Comparison of ENCODE assay signal across 13 cellular contexts in genomic region chr1:234853906-234854647, GRCh38.
DNase-seq lines count a peak whose midpoint lies in the region; ATAC-seq and TF ChIP-seq lines count a peak whose summit lies in the region.
"Had no signal": no experiment of that assay in that cellular context is flagged by ENCODE, and none has a peak within 500 bp of the region (broad histone marks: within the 10 kb centered on the region; RNA-seq: fewer than 3 reads in every experiment).

No MANE protein-coding gene starts in this region.

- WGBS in upper lobe of left lung, 2 donors: 77 to 81% methylated on average over 6 of the region's 6 CpGs

- no peaks in the 10 kb centered on the region for H3K27me3 ChIP-seq in Panc1 (ENCODE audit: control insufficient read depth, insufficient read depth, low read length)
- H3K27me3 ChIP-seq in upper lobe of left lung: no peaks in the 10 kb centered on the region
- H3K27me3 ChIP-seq in MM.1S (replicated peaks; ENCODE audit: insufficient read depth, low read length): no peaks in the 10 kb centered on the region
- H3K27me3 ChIP-seq: body of pancreas had no signal

- H4K20me1 ChIP-seq in MM.1S (ENCODE audit: insufficient read depth, low read length): no peaks in the 10 kb centered on the region

- TF ChIP-seq POLR2A in upper lobe of left lung (IDR thresholded peaks at IDR 0.05): no peak

- H3K4me3 ChIP-seq in Panc1 (ENCODE audit: low read depth in 2 of 2, low read length in 2 of 2) (no peak overlapping the region), fibroblast of mammary gland (ENCODE audit: control insufficient read depth, low read depth, low read length) (no peak overlapping the region), upper lobe of left lung (no peak overlapping the region), MM.1S (ENCODE audit: low read length) (no peak overlapping the region)
- H3K4me3 ChIP-seq: body of pancreas had no signal

- ATAC-seq in left cardiac atrium (peak; percentile 27 to 44), Right ventricle myocardium superior (ENCODE audit: poor library complexity) (no peak), Panc1 (no peak), upper lobe of left lung (ENCODE audit: low FRiP score in 2 of 2) (peak; percentile 62 to 69)
- ATAC-seq: body of pancreas had no signal

- H3F3A ChIP-seq in MM.1S (ENCODE audit: insufficient read depth, low read length): peaks cover 15% of the 10 kb centered on the region

- intact Hi-C loops in left cardiac atrium (cut with DNase I): no loop called here
- intact Hi-C loops in Right ventricle myocardium superior (cut with DNase I): no loop called here
- intact Hi-C loops in Panc1 (cut with micrococcal nuclease; ENCODE audit: unreplicated experiment): no loop called here

- no peak overlapping the region for H3K9ac ChIP-seq in MM.1S (ENCODE audit: low read length)

- no TSS peak for BruUV-seq in Panc1 (replicated peaks; lab: Mats Ljungman, UMichigan)

- no peaks in the 10 kb centered on the region for H3K79me2 ChIP-seq in MM.1S (ENCODE audit: low read length)

- TF ChIP-seq CTCF in Panc1 (IDR thresholded peaks at IDR 0.05): no peak
- TF ChIP-seq CTCF in fibroblast of mammary gland (conservative IDR thresholded peaks at IDR 0.05; ENCODE audit: control insufficient read depth, insufficient read depth, low read depth, low read length): no peak
- TF ChIP-seq CTCF in upper lobe of left lung (IDR thresholded peaks at IDR 0.05): no peak
- no peak for TF ChIP-seq CTCF in MM.1S (IDR thresholded peaks at IDR 0.05; ENCODE audit: low read length)

- no peak for TF ChIP-seq EP300 in upper lobe of left lung (IDR thresholded peaks at IDR 0.05)

- H3K4me2 ChIP-seq in MM.1S (ENCODE audit: low read depth, low read length): no peak overlapping the region

- no peaks in the 10 kb centered on the region for H3K9me3 ChIP-seq in Panc1 (ENCODE audit: control insufficient read depth, insufficient read depth, low read depth, low read length)
- H3K9me3 ChIP-seq in upper lobe of left lung: no peaks in the 10 kb centered on the region
- no peaks in the 10 kb centered on the region for H3K9me3 ChIP-seq in MM.1S (replicated peaks; ENCODE audit: insufficient read depth, low read length)
- H3K9me3 ChIP-seq: body of pancreas had no signal

- CTCF ChIA-PET in Panc1 (lab: Charles Lee): no interaction called here

- no peaks in the 10 kb centered on the region for H3K9me2 ChIP-seq in MM.1S (replicated peaks; ENCODE audit: insufficient read depth, low read length)

- H3K4me1 ChIP-seq in Panc1 (ENCODE audit: control insufficient read depth, insufficient read depth, low read length) (peaks cover 24% of the 10 kb centered on the region), upper lobe of left lung (peaks cover 11 to 35% (median 19%) of the 10 kb centered on the region in 4 donors), MM.1S (ENCODE audit: low read length) (peaks cover 19% of the 10 kb centered on the region)
- H3K4me1 ChIP-seq: body of pancreas had no signal

- in situ Hi-C loops in Panc1 (cut with HindIII; ENCODE audit: low pct_unique_long_range_greater_than_20kb, low sequenced_read_pairs): no loop called here

- DNase-seq in left cardiac atrium (no peak), Right ventricle myocardium superior (no peak), Panc1 (ENCODE audit: low read depth, low spot score) (no peak), fibroblast of mammary gland (ENCODE audit: low read depth) (peak; percentile 25), upper lobe of left lung (peak in 1 of 2 donors; percentile 57), NCI-H2196 (lab: John Stamatoyannopoulos, UW; ENCODE audit: unreplicated experiment) (no peak), MM.1S (no peak)
- DNase-seq in stimulated activated CD4-positive, alpha-beta T cell treated with anti-CD3 and anti-CD28 coated beads, Interleukin-15, amount 100 ng/mL, for 24 hours: no peak
- DNase-seq: activated CD4-positive, alpha-beta T cell treated with anti-CD3 and anti-CD28 coated beads, Interleukin-2, amount 10 ng/mL, durations not matched to agents 7 days and 5 days; activated T-cell treated with anti-CD3 and anti-CD28 coated beads, Interleukin-2, amount 50 U/mL, for 48 hours; NCI-H1694 treated with DMSO at 0.1 percent for 48 hours; NCI-H526 treated with DMSO at 0.1 percent for 48 hours had no signal

- no peaks in the 10 kb centered on the region for H3K36me3 ChIP-seq in Panc1 (ENCODE audit: control insufficient read depth, insufficient read depth, low read length)
- no peaks in the 10 kb centered on the region for H3K36me3 ChIP-seq in upper lobe of left lung
- H3K36me3 ChIP-seq in MM.1S (replicated peaks; ENCODE audit: insufficient read depth, low read length): no peaks in the 10 kb centered on the region

- no peak overlapping the region for H2AFZ ChIP-seq in MM.1S (ENCODE audit: low read length)

- peak overlapping the region; percentile 83 for H3K27ac ChIP-seq in Panc1 (ENCODE audit: low read length)
- no peak overlapping the region for H3K27ac ChIP-seq in upper lobe of left lung
- H3K27ac ChIP-seq in MM.1S (ENCODE audit: low read length): no peak overlapping the region
- H3K27ac ChIP-seq: body of pancreas had no signal

- POLR2A ChIA-PET in Panc1 (lab: Charles Lee): no interaction called here

Comparison
In these comparisons a context has a peak if more than half of its experiments do, and no peak if none do; other contexts are left out.
1. ATAC-seq: peak in left cardiac atrium (2 of 2) and upper lobe of left lung (2 of 2); none in Right ventricle myocardium superior (single experiment) and Panc1 (single experiment).